9 cellular contexts compared by ENCODE assay signal in genomic region chrX:114344756-114345155, GRCh38.
A peak's percentile ranks its signal among the peaks of the same experiment; 100 is the strongest.
DNase-seq lines count a peak whose midpoint lies in the region; ATAC-seq and TF ChIP-seq lines count a peak whose summit lies in the region.
"Had no signal": no experiment of that assay in that cellular context is flagged by ENCODE, and none has a peak within 500 bp of the region (broad histone marks: within the 10 kb centered on the region; RNA-seq: fewer than 3 reads in every experiment).

No MANE protein-coding gene starts in this region.

- H3K27ac ChIP-seq in Karpas-422 (ENCODE audit: low read length): no peak overlapping the region
- H3K27ac ChIP-seq in liver (ENCODE audit: low read depth in 1 of 2, low read length in 2 of 2): no peak overlapping the region

- H3K4me3 ChIP-seq in Karpas-422 (ENCODE audit: low read length): no peak overlapping the region
- H3K4me3 ChIP-seq in liver (ENCODE audit: low read depth in 1 of 3, low read length in 3 of 3): no peak overlapping the region

- H3K9me3 Mint-ChIP-seq in activated B cell treated with CpG ODN at 0.5 μM for 24 hours: no peaks in the 10 kb centered on the region

- H4K20me1 ChIP-seq in Karpas-422 (ENCODE audit: insufficient read depth, low read depth, low read length): no peaks in the 10 kb centered on the region

- 36% methylated on average over 2 of the region's 2 CpGs for WGBS in liver

- no peaks in the 10 kb centered on the region for H3K36me3 Mint-ChIP-seq in activated B cell treated with CpG ODN at 0.5 μM for 24 hours (ENCODE audit: low read depth)
- H3K36me3 Mint-ChIP-seq: CD4-positive, CD25-positive, alpha-beta regulatory T cell had no signal

- CTCF ChIA-PET in activated B cell treated with CpG ODN at 0.5 μM for 24 hours (lab: Charles Lee): no interaction called here

- DNase-seq in NCI-H1436 (lab: John Stamatoyannopoulos, UW): peak; percentile 40
- no peak for DNase-seq in NCI-H1436 treated with DMSO at 0.1 percent for 48 hours (lab: John Stamatoyannopoulos, UW)
- peak; percentile 87 for DNase-seq in Karpas-422
- DNase-seq in activated B cell treated with CpG ODN at 0.5 μM for 24 hours: no peak
- DNase-seq in activated CD8-positive, alpha-beta memory T cell treated with anti-CD3 and anti-CD28 coated beads, Interleukin-2, amount 50 U/mL, for 4 hours: no peak
- no peak for DNase-seq in GM19238 (ENCODE audit: insufficient read length, low spot score)

- H3K36me3 ChIP-seq in Karpas-422 (ENCODE audit: insufficient read depth, low read length) (no peaks in the 10 kb centered on the region), liver (ENCODE audit: control insufficient read depth in 4 of 4, insufficient read depth in 3 of 4, low read depth in 1 of 4, low read length in 3 of 4) (no peaks in the 10 kb centered on the region)

- intact Hi-C loops in activated B cell treated with CpG ODN at 0.5 μM for 24 hours (cut with micrococcal nuclease): no loop called here

- no peak overlapping the region for H3K4me3 Mint-ChIP-seq in activated B cell treated with CpG ODN at 0.5 μM for 24 hours
- H3K4me3 Mint-ChIP-seq: CD4-positive, CD25-positive, alpha-beta regulatory T cell had no signal

- H3K4me1 ChIP-seq in Karpas-422 (ENCODE audit: low read length) (peaks cover 13% of the 10 kb centered on the region), liver (ENCODE audit: control insufficient read depth in 4 of 4, insufficient read depth in 4 of 4, low read length in 3 of 4) (no peaks in the 10 kb centered on the region)

- TF ChIP-seq RAD21 in liver (IDR thresholded peaks at IDR 0.05): peak; percentile 44 to 75

- H3K9me3 ChIP-seq in Karpas-422 (ENCODE audit: low read length) (no peaks in the 10 kb centered on the region), liver (ENCODE audit: control insufficient read depth in 4 of 4, low read length in 3 of 4) (no peaks in the 10 kb centered on the region)

- ATAC-seq in GM21723 (IDR thresholded peaks at IDR 0.05; ENCODE audit: unreplicated experiment) (peak; percentile 94), activated B cell treated with CpG ODN at 0.5 μM for 24 hours (ENCODE audit: low read depth) (peak; percentile 65)

- no peaks in the 10 kb centered on the region for H3K27me3 ChIP-seq in Karpas-422 (ENCODE audit: low read length)
- no peaks in the 10 kb centered on the region for H3K27me3 ChIP-seq in liver (ENCODE audit: control insufficient read depth in 4 of 4, insufficient read depth in 4 of 4, low read length in 3 of 4)

- H3K27ac Mint-ChIP-seq in activated B cell treated with CpG ODN at 0.5 μM for 24 hours: no peak overlapping the region
- H3K27ac Mint-ChIP-seq: CD4-positive, CD25-positive, alpha-beta regulatory T cell had no signal

- no peaks in the 10 kb centered on the region for H3K9me2 ChIP-seq in Karpas-422 (replicated peaks; ENCODE audit: insufficient read depth, low read length)

- POLR2A ChIA-PET in activated B cell treated with CpG ODN at 0.5 μM for 24 hours (lab: Charles Lee): no interaction called here

- no peak overlapping the region for H2AFZ ChIP-seq in Karpas-422 (ENCODE audit: low read length)

- no peak overlapping the region for H3K9ac ChIP-seq in Karpas-422 (ENCODE audit: low read length)
- H3K9ac ChIP-seq in liver (ENCODE audit: low read depth in 1 of 2, low read length in 2 of 2): no peak overlapping the region

- H3K4me1 Mint-ChIP-seq in activated B cell treated with CpG ODN at 0.5 μM for 24 hours: peaks cover 1% of the 10 kb centered on the region
- H3K4me1 Mint-ChIP-seq: CD4-positive, CD25-positive, alpha-beta regulatory T cell had no signal

- H3K27me3 Mint-ChIP-seq in activated B cell treated with CpG ODN at 0.5 μM for 24 hours: no peaks in the 10 kb centered on the region
- H3K27me3 Mint-ChIP-seq: CD4-positive, CD25-positive, alpha-beta regulatory T cell had no signal

- H3K4me2 ChIP-seq in Karpas-422 (ENCODE audit: low read depth, low read length, poor library complexity, severe bottlenecking): no peak overlapping the region

- no peak for TF ChIP-seq CTCF in activated B cell treated with CpG ODN at 0.5 μM for 24 hours (IDR thresholded peaks at IDR 0.05)
- peak; percentile 46 for TF ChIP-seq CTCF in liver (IDR thresholded peaks at IDR 0.05; ENCODE audit: low read depth, low read length, missing input control)

- no peaks in the 10 kb centered on the region for H3K79me2 ChIP-seq in Karpas-422 (ENCODE audit: low read length)

TF ChIP-seq in liver, 16 proteins besides CTCF, POLR2A, EP300 and RAD21:
- TF ChIP-seq FOXA1 (IDR thresholded peaks at IDR 0.05): no peak
- TF ChIP-seq RXRA (IDR thresholded peaks at IDR 0.05): no peak
- no peak for TF ChIP-seq JUND (IDR thresholded peaks at IDR 0.05)
- no peak for TF ChIP-seq TAF1 (conservative IDR thresholded peaks at IDR 0.05)
- no peak for TF ChIP-seq HNF4G (IDR thresholded peaks at IDR 0.05)
- no peak for TF ChIP-seq SP1 (IDR thresholded peaks at IDR 0.05)
- TF ChIP-seq NR2F2 (IDR thresholded peaks at IDR 0.05): no peak
- no peak for TF ChIP-seq ATF3 (IDR thresholded peaks at IDR 0.05)
- no peak for TF ChIP-seq ZBTB33 (IDR thresholded peaks at IDR 0.05)
- TF ChIP-seq GABPA (IDR thresholded peaks at IDR 0.05 in 1 of 2, conservative IDR thresholded peaks at IDR 0.05 in 1 of 2): no peak
- TF ChIP-seq REST (IDR thresholded peaks at IDR 0.05): no peak
- no peak for TF ChIP-seq YY1 (IDR thresholded peaks at IDR 0.05)
- no peak for TF ChIP-seq MAX (IDR thresholded peaks at IDR 0.05)
- TF ChIP-seq HNF4A (conservative IDR thresholded peaks at IDR 0.05): no peak
- no peak for TF ChIP-seq FOXA2 (IDR thresholded peaks at IDR 0.05)
- TF ChIP-seq EGR1 (IDR thresholded peaks at IDR 0.05; ENCODE audit: low read depth in 2 of 2): no peak
TF ChIP-seq in liver: peak in this region for 0.

Comparison
In these comparisons a context has a peak if more than half of its experiments do, and no peak if none do; other contexts are left out.
1. DNase-seq: peak in NCI-H1436 (single experiment) and Karpas-422 (single experiment); none in NCI-H1436 treated with DMSO at 0.1 percent for 48 hours (single experiment), activated B cell treated with CpG ODN at 0.5 μM for 24 hours (single experiment), activated CD8-positive, alpha-beta memory T cell treated with anti-CD3 and anti-CD28 coated beads, Interleukin-2, amount 50 U/mL, for 4 hours (single experiment) and GM19238 (single experiment).